ENCODE assay signal across 32 cellular contexts in genomic region chr2:162656516-162656915, GRCh38.
DNase-seq lines count a peak whose midpoint lies in the region; ATAC-seq, FAIRE-seq and TF ChIP-seq lines count a peak whose summit lies in the region.
"Had no signal": no experiment of that assay in that cellular context is flagged by ENCODE, and none has a peak within 500 bp of the region (broad histone marks: within the 10 kb centered on the region; RNA-seq: fewer than 3 reads in every experiment).

No MANE protein-coding gene starts in this region.

- H3K4me2 ChIP-seq in HepG2 (ENCODE audit: low read depth, low read length) = no peak overlapping the region
- H3K4me2 ChIP-seq in A549 = no peak overlapping the region
- no peak overlapping the region for H3K4me2 ChIP-seq in IMR-90 (ENCODE audit: low read depth, low read length)
- H3K4me2 ChIP-seq: BLaER1; BLaER1 treated with 17β-estradiol and CSF1 and Interleukin-3, amounts not matched to agents 10 nM and 100 nM had no signal

- H2AK5ac ChIP-seq in IMR-90 (ENCODE audit: low read depth, low read length) = no peak overlapping the region

- H3K4ac ChIP-seq in IMR-90 (ENCODE audit: low read depth, low read length) = no peak overlapping the region

- H3K56ac ChIP-seq in IMR-90 (ENCODE audit: extremely low read depth, insufficient read depth, low read length) = no peak overlapping the region

- no peaks in the 10 kb centered on the region for H3K79me2 ChIP-seq in HepG2 (ENCODE audit: insufficient read depth, low read length)

- in situ Hi-C loops in HepG2 (cut with HindIII; ENCODE audit: extremely low pct_ligation_motif_present, low pct_unique_long_range_greater_than_20kb) = no loop called here
- in situ Hi-C loops in IMR-90 (cut with MboI; ENCODE audit: low sequenced_read_pairs) = no loop called here

- H2AFZ ChIP-seq in HepG2 (ENCODE audit: low read length) (no peak overlapping the region), IMR-90 (replicated peaks; ENCODE audit: low read length, poor library complexity) (no peak overlapping the region)

- no peaks in the 10 kb centered on the region for H3K4me1 ChIP-seq in HepG2 (ENCODE audit: insufficient read depth, low read length)
- no peaks in the 10 kb centered on the region for H3K4me1 ChIP-seq in right lobe of liver
- no peaks in the 10 kb centered on the region for H3K4me1 ChIP-seq in A549
- H3K4me1 ChIP-seq in IMR-90 (ENCODE audit: control insufficient read depth, insufficient read depth, low read length) = no peaks in the 10 kb centered on the region
- H3K4me1 ChIP-seq: BE2C; BLaER1; BLaER1 treated with 17β-estradiol and CSF1 and Interleukin-3, amounts not matched to agents 10 nM and 100 nM; Caco-2 had no signal

- H3K27ac ChIP-seq in HepG2 (ENCODE audit: extremely low read length, insufficient read depth, low read length) (no peak overlapping the region), right lobe of liver (no peak overlapping the region), A549 (no peak overlapping the region), IMR-90 (ENCODE audit: insufficient read depth, low read length) (no peak overlapping the region)
- H3K27ac ChIP-seq: 22Rv1; BLaER1; BLaER1 treated with 17β-estradiol and CSF1 and Interleukin-3, amounts not matched to agents 10 nM and 100 nM; C4-2B had no signal

- no peak overlapping the region for H3K23ac ChIP-seq in IMR-90 (ENCODE audit: low read depth, low read length)

- H2BK20ac ChIP-seq in IMR-90 (ENCODE audit: low read depth, low read length) = no peak overlapping the region

- no peak overlapping the region for H3K14ac ChIP-seq in IMR-90 (replicated peaks; ENCODE audit: low read depth, low read length)

- TF ChIP-seq EP300 in HepG2 (IDR thresholded peaks at IDR 0.05; ENCODE audit: low read depth in 2 of 2, low read length in 2 of 2) (no peak), HepG2 (CRISPR knock-in tag; IDR thresholded peaks at IDR 0.05; ENCODE audit: borderline replicate concordance) (no peak), A549 (IDR thresholded peaks at IDR 0.05) (no peak)

- H3K4me3 ChIP-seq in HepG2 (replicated peaks in 1 of 3; ENCODE audit: insufficient read depth in 1 of 3, low read depth in 2 of 3, low read length in 3 of 3) = no peak overlapping the region
- H3K4me3 ChIP-seq in right lobe of liver = no peak overlapping the region
- no peak overlapping the region for H3K4me3 ChIP-seq in A549
- no peak overlapping the region for H3K4me3 ChIP-seq in IMR-90 (ENCODE audit: insufficient read depth, low read depth, low read length)
- H3K4me3 ChIP-seq: BLaER1; BLaER1 treated with 17β-estradiol and CSF1 and Interleukin-3, amounts not matched to agents 10 nM and 100 nM had no signal

- POLR2A ChIA-PET in HepG2 (lab: Yijun Ruan, JAX) = no interaction called here
- POLR2A ChIA-PET in A549 (lab: Yijun Ruan, JAX) = no interaction called here
- POLR2A ChIA-PET in IMR-90 (lab: Charles Lee; ENCODE audit: unreplicated experiment) = no interaction called here

- 15% methylated on average over 1 of the region's 1 CpG for WGBS in HepG2 (ENCODE audit: low lambda C conversion rate)
- 69% methylated on average over 1 of the region's 1 CpG for WGBS in right lobe of liver (ENCODE audit: insufficient coverage, low coverage, low lambda C conversion rate, missing lambda C conversion rate)
- WGBS in A549 (ENCODE audit: missing lambda C conversion rate) = 13% methylated on average over 1 of the region's 1 CpG
- WGBS in IMR-90 (ENCODE audit: extremely low coverage in 2 of 2, insufficient read length in 1 of 2), 2 experiments = no CpG with 5 or more reads among the region's 1 CpG

- no peaks in the 10 kb centered on the region for H3K79me1 ChIP-seq in IMR-90 (ENCODE audit: low read depth in 1 of 2, low read length in 2 of 2)

- H3K9me1 ChIP-seq in IMR-90 (ENCODE audit: insufficient read depth, low read length) = no peaks in the 10 kb centered on the region

- H2AK9ac ChIP-seq in IMR-90 (replicated peaks; ENCODE audit: low read depth, low read length, poor library complexity) = no peak overlapping the region

- TF ChIP-seq CTCF in HepG2 (CRISPR knock-in tag; IDR thresholded peaks at IDR 0.05) = no peak
- no peak for TF ChIP-seq CTCF in right lobe of liver (IDR thresholded peaks at IDR 0.05)
- TF ChIP-seq CTCF in A549 (IDR thresholded peaks at IDR 0.05) = no peak
- no peak for TF ChIP-seq CTCF in IMR-90 (conservative IDR thresholded peaks at IDR 0.05; ENCODE audit: low read depth, low read length)

- BruUV-seq in HepG2 (replicated peaks; lab: Mats Ljungman, UMichigan) (no TSS peak), IMR-90 (replicated peaks; lab: Mats Ljungman, UMichigan) (no TSS peak)

- H3K18ac ChIP-seq in IMR-90 (ENCODE audit: low read depth, low read length) = no peak overlapping the region

- dilution Hi-C loops in IMR-90 (cut with HindIII; ENCODE audit: low sequenced_read_pairs, unreplicated experiment) = no loop called here

- no peaks in the 10 kb centered on the region for H3K27me3 ChIP-seq in HepG2 (ENCODE audit: control insufficient read depth in 1 of 2, insufficient read depth in 2 of 2, low read length in 2 of 2)
- H3K27me3 ChIP-seq in right lobe of liver = no peaks in the 10 kb centered on the region
- no peaks in the 10 kb centered on the region for H3K27me3 ChIP-seq in IMR-90 (ENCODE audit: control insufficient read depth, insufficient read depth, low read length)
- H3K27me3 ChIP-seq: BE2C; BLaER1; BLaER1 treated with 17β-estradiol and CSF1 and Interleukin-3, amounts not matched to agents 10 nM and 100 nM had no signal

- intact Hi-C loops in HepG2 (cut with micrococcal nuclease; ENCODE audit: unreplicated experiment) (no loop called here), right lobe of liver (cut with DNase I) (no loop called here), IMR-90 (cut with micrococcal nuclease) (loop anchor here (10.0 kb wide), 1 partner anchor 62 kb away; no protein-coding TSS in a partner anchor)

- H2BK5ac ChIP-seq in IMR-90 (ENCODE audit: low read depth, low read length, poor library complexity, severe bottlenecking) = no peak overlapping the region

- no peak overlapping the region for H4K8ac ChIP-seq in IMR-90 (ENCODE audit: low read depth in 2 of 2, low read length in 2 of 2)

- H2BK120ac ChIP-seq in IMR-90 (ENCODE audit: low read depth, low read length) = no peak overlapping the region

- FAIRE-seq in HepG2 (lab: Jason Lieb, UNC) (no peak), A549 (lab: Jason Lieb, UNC) (no peak)
- FAIRE-seq: A204.1, D721Med had no signal

- H4K20me1 ChIP-seq in HepG2 (ENCODE audit: insufficient read depth, low read length) (no peaks in the 10 kb centered on the region), IMR-90 (ENCODE audit: insufficient read depth, low read length) (no peaks in the 10 kb centered on the region)
- H4K20me1 ChIP-seq: BLaER1; BLaER1 treated with 17β-estradiol and CSF1 and Interleukin-3, amounts not matched to agents 10 nM and 100 nM had no signal

- no peaks in the 10 kb centered on the region for H3K9me3 ChIP-seq in HepG2 (ENCODE audit: low read length)
- H3K9me3 ChIP-seq in right lobe of liver = no peaks in the 10 kb centered on the region
- H3K9me3 ChIP-seq in A549 = no peaks in the 10 kb centered on the region
- H3K9me3 ChIP-seq in IMR-90 (ENCODE audit: control insufficient read depth, insufficient read depth, low read length) = 0 out of 2 replicates have a peak, but pooled peaks cover 2% of the 10 kb centered on the region
- H3K9me3 ChIP-seq: BE2C; BLaER1; BLaER1 treated with 17β-estradiol and CSF1 and Interleukin-3, amounts not matched to agents 10 nM and 100 nM; Caco-2 had no signal

- H3K36me3 ChIP-seq in HepG2 (replicated peaks in 1 of 2; ENCODE audit: control insufficient read depth in 1 of 2, insufficient read depth in 2 of 2, low read length in 2 of 2) = no peaks in the 10 kb centered on the region
- H3K36me3 ChIP-seq in right lobe of liver = no peaks in the 10 kb centered on the region
- no peaks in the 10 kb centered on the region for H3K36me3 ChIP-seq in IMR-90 (ENCODE audit: control insufficient read depth, insufficient read depth, low read length)
- H3K36me3 ChIP-seq: BE2C; BLaER1; BLaER1 treated with 17β-estradiol and CSF1 and Interleukin-3, amounts not matched to agents 10 nM and 100 nM had no signal

- H2BK15ac ChIP-seq in IMR-90 (ENCODE audit: low read depth, low read length) = no peak overlapping the region

- H3K9ac ChIP-seq in HepG2 (ENCODE audit: insufficient read depth, low read depth, low read length) = no peak overlapping the region
- H3K9ac ChIP-seq in IMR-90 (ENCODE audit: low read depth, low read length) = no peak overlapping the region
- H3K9ac ChIP-seq: BLaER1; BLaER1 treated with 17β-estradiol and CSF1 and Interleukin-3, amounts not matched to agents 10 nM and 100 nM had no signal

- TF ChIP-seq RAD21 in HepG2 (CRISPR knock-in tag; IDR thresholded peaks at IDR 0.05) (no peak), A549 (conservative IDR thresholded peaks at IDR 0.05 in 1 of 2, IDR thresholded peaks at IDR 0.05 in 1 of 2) (no peak), IMR-90 (IDR thresholded peaks at IDR 0.05; ENCODE audit: low read length) (no peak)

- H4K5ac ChIP-seq in IMR-90 (ENCODE audit: low read depth, low read length) = no peak overlapping the region

- CTCF ChIA-PET in HepG2 (lab: Yijun Ruan, JAX; ENCODE audit: low intra/inter-chr PET ratio, low total read pairs) (no interaction called here), A549 (lab: Yijun Ruan, JAX) (no interaction called here), IMR-90 (lab: Yijun Ruan, JAX) (no interaction called here)

- TF ChIP-seq POLR2A in HepG2 (IDR thresholded peaks at IDR 0.05; ENCODE audit: insufficient read depth in 1 of 2, low read depth in 2 of 2, low read length in 2 of 2) (no peak), right lobe of liver (IDR thresholded peaks at IDR 0.05) (no peak), A549 (IDR thresholded peaks at IDR 0.05; ENCODE audit: low read length) (no peak), IMR-90 (IDR thresholded peaks at IDR 0.05; ENCODE audit: low read depth, low read length) (no peak)

- DNase-seq in HepG2 (ENCODE audit: low spot score) (no peak), right lobe of liver (no peak), A549 (ENCODE audit: low read depth in 1 of 2, low spot score in 1 of 2) (no peak), IMR-90 (no peak), retina (no peak), activated gamma-delta T cell treated with Interleukin-2 at 50 U/mL for 16 hours (no peak)
- DNase-seq: 8988T; ACHN; AML-193; BE2C; C1 segment of cervical spinal cord; Caco-2; Calu3; CD4-positive, alpha-beta memory T cell; CD4-positive, alpha-beta T cell; CD4-positive, CD25-positive, alpha-beta regulatory T cell; CD8-positive, alpha-beta memory T cell; CD8-positive, alpha-beta T cell; COR-L47; DMS 273 treated with DMSO at 0.1 percent for 48 hours; DMS153; DMS53; DMS79; DMS79 treated with DMSO at 0.1 percent for 48 hours; DND-41; EL had no signal

- ATAC-seq in HepG2 (no peak), right lobe of liver (no peak), A549 (no peak), IMR-90 (ENCODE audit: low read depth) (no peak)
- ATAC-seq: CD8-positive, alpha-beta T cell had no signal

- no peak overlapping the region for H4K91ac ChIP-seq in IMR-90 (ENCODE audit: insufficient read depth, low read depth, low read length)

TF ChIP-seq in HepG2, 621 proteins besides CTCF, POLR2A, EP300 and RAD21 (continues in another document):
- TF ChIP-seq MAFF (IDR thresholded peaks at IDR 0.05; ENCODE audit: low read depth, low read length) = peak; percentile 76

TF ChIP-seq in IMR-90, 13 proteins besides CTCF, POLR2A, EP300 and RAD21:
- TF ChIP-seq MAFK (IDR thresholded peaks at IDR 0.05; ENCODE audit: low read depth, low read length) (peak; percentile 23; the same call in 1 of the 2 replicates), FOS (IDR thresholded peaks at IDR 0.05; ENCODE audit: low read depth, low read length) (no peak)

Comparison
In these comparisons a context has a peak if more than half of its experiments do, and no peak if none do; other contexts are left out.
1. Of the 38 proteins assayed by ChIP-seq in both HepG2 and A549: peak only in HepG2: none; only in A549: none; in both: MAFK; in neither: 37.